In the genomic region with DNA sequence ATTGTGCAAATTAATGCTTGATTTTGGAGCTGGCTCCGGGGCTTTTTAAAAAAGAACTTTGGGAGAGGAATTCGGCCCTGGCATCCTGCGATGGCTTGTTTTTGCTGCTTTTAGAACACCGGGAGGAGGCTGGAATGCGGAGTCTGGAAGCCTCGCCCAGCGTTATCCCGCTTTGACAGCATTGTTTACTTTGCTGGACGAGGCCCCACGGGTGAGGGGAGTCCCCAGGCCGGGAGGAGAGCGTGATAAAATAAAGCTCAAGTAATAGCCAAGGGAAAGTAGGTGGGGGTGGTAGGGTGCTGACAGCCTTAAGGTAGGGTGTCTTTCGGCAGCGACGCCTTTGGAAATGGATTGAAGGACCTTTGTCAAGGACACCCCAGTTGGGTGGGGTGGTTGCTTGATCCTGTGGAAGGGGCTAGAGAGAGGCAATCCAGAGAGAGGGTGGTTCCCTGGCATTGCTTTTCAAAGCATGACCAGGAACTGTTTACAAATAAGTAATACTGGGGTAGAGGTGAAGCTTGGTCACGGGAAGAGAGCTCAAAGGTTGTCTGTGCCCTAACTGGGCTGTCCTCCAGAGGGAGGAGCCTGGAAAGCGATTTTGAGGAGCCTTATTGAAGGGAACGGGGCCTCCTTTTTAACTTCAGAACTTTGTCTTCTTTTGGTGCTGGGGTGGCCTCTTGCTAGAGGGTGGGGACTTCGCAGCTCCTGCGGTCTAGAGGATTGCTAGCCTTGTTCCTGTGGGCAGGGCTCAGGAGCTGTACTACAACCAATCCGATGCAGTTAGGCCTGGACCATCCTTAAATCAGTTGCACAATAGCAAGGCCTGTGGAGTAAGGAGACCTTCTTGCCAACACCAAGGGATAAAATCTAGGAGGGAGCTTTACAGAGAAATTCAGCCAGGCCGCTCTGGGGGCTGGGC, we compare ENCODE assay signal across 1 cellular context.
TF ChIP-seq lines count a peak whose summit lies in the region.

No MANE protein-coding gene starts in this region.

TF ChIP-seq in HepG2, 621 proteins besides CTCF, POLR2A, EP300 and RAD21 (continued from another document and continues in another):
- TF ChIP-seq ZNF570 (CRISPR knock-in tag; IDR thresholded peaks at IDR 0.05; ENCODE audit: borderline replicate concordance) (no peak), ATRX (CRISPR knock-in tag; IDR thresholded peaks at IDR 0.05; ENCODE audit: borderline replicate concordance) (no peak), ZBTB10 (CRISPR knock-in tag; IDR thresholded peaks at IDR 0.05; ENCODE audit: borderline replicate concordance) (no peak), STAT5B (CRISPR knock-in tag; IDR thresholded peaks at IDR 0.05) (no peak), JUNB (CRISPR knock-in tag; IDR thresholded peaks at IDR 0.05; ENCODE audit: borderline replicate concordance) (no peak), GABPA (IDR thresholded peaks at IDR 0.05; ENCODE audit: low read depth, low read length) (no peak), GABPA (CRISPR knock-in tag; IDR thresholded peaks at IDR 0.05; ENCODE audit: low read depth) (peak; percentile 34), XRCC5 (optimal IDR thresholded peaks at IDR 0.05; ENCODE audit: low read length) (no peak), FOXA1 (IDR thresholded peaks at IDR 0.05) (no peak), FOXA1 (CRISPR knock-in tag; IDR thresholded peaks at IDR 0.05) (peak; percentile 75; the same call in 1 of the 2 replicates), FOXJ3 (CRISPR knock-in tag; IDR thresholded peaks at IDR 0.05; ENCODE audit: borderline replicate concordance) (peak; percentile 26; the same call in 1 of the 2 replicates), EED (CRISPR knock-in tag; IDR thresholded peaks at IDR 0.05) (no peak), ZNF580 (CRISPR knock-in tag; IDR thresholded peaks at IDR 0.05; ENCODE audit: borderline replicate concordance, low read depth) (no peak), ZFP37 (CRISPR knock-in tag; IDR thresholded peaks at IDR 0.05; ENCODE audit: borderline replicate concordance) (no peak), TEAD3 (CRISPR knock-in tag; optimal IDR thresholded peaks at IDR 0.05; ENCODE audit: borderline replicate concordance) (peak; percentile 64), RFX1 (IDR thresholded peaks at IDR 0.05) (no peak), NFYC (CRISPR knock-in tag; IDR thresholded peaks at IDR 0.05) (no peak), RBM22 (optimal IDR thresholded peaks at IDR 0.05; ENCODE audit: low read length) (no peak), ZNF558 (CRISPR knock-in tag; IDR thresholded peaks at IDR 0.05; ENCODE audit: borderline replicate concordance) (no peak), NR2F2 (IDR thresholded peaks at IDR 0.05; ENCODE audit: borderline replicate concordance, low read depth) (0 out of 2 replicates have a peak, but pooled peaks have one; percentile 50), LCORL (IDR thresholded peaks at IDR 0.05) (no peak), LCORL (CRISPR knock-in tag; IDR thresholded peaks at IDR 0.05) (peak; percentile 30; the same call in 1 of the 2 replicates), PLRG1 (conservative IDR thresholded peaks at IDR 0.05) (no peak), YY1 (IDR thresholded peaks at IDR 0.05; ENCODE audit: insufficient read depth, insufficient replicate concordance, low read depth, low read length) (no peak), JARID2 (CRISPR knock-in tag; IDR thresholded peaks at IDR 0.05; ENCODE audit: insufficient replicate concordance) (no peak), ZNF616 (CRISPR knock-in tag; IDR thresholded peaks at IDR 0.05; ENCODE audit: low read depth) (no peak), ZNF383 (CRISPR knock-in tag; IDR thresholded peaks at IDR 0.05; ENCODE audit: borderline replicate concordance) (no peak), SNAPC2 (CRISPR knock-in tag; IDR thresholded peaks at IDR 0.05) (no peak), MXI1 (IDR thresholded peaks at IDR 0.05; ENCODE audit: borderline replicate concordance, low read depth, low read length) (peak; percentile 42; the same call in 2 of the 3 replicates), ZNF597 (CRISPR knock-in tag; IDR thresholded peaks at IDR 0.05) (no peak), MED13 (CRISPR knock-in tag; IDR thresholded peaks at IDR 0.05) (no peak), NFIB (CRISPR knock-in tag; IDR thresholded peaks at IDR 0.05; ENCODE audit: borderline replicate concordance) (no peak), KDM1A (CRISPR knock-in tag; IDR thresholded peaks at IDR 0.05) (no peak), ZSCAN30 (CRISPR knock-in tag; IDR thresholded peaks at IDR 0.05) (no peak), SOX5 (CRISPR knock-in tag; IDR thresholded peaks at IDR 0.05; ENCODE audit: borderline replicate concordance) (peak; percentile 38; the same call in 1 of the 2 replicates), PHB2 (IDR thresholded peaks at IDR 0.05; ENCODE audit: partially characterized antibody) (no peak), ZNF577 (CRISPR knock-in tag; IDR thresholded peaks at IDR 0.05; ENCODE audit: borderline replicate concordance, low read depth) (no peak), KLF6 (CRISPR knock-in tag; IDR thresholded peaks at IDR 0.05) (no peak), ETS1 (CRISPR knock-in tag; IDR thresholded peaks at IDR 0.05) (no peak), MIXL1 (CRISPR knock-in tag; IDR thresholded peaks at IDR 0.05) (no peak)
- TF ChIP-seq, protein P1, sequence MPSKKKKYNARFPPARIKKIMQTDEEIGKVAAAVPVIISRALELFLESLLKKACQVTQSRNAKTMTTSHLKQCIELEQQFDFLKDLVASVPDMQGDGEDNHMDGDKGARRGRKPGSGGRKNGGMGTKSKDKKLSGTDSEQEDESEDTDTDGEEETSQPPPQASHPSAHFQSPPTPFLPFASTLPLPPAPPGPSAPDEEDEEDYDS (CRISPR knock-in tag; IDR thresholded peaks at IDR 0.05): no peak
- TF ChIP-seq, protein P2, sequence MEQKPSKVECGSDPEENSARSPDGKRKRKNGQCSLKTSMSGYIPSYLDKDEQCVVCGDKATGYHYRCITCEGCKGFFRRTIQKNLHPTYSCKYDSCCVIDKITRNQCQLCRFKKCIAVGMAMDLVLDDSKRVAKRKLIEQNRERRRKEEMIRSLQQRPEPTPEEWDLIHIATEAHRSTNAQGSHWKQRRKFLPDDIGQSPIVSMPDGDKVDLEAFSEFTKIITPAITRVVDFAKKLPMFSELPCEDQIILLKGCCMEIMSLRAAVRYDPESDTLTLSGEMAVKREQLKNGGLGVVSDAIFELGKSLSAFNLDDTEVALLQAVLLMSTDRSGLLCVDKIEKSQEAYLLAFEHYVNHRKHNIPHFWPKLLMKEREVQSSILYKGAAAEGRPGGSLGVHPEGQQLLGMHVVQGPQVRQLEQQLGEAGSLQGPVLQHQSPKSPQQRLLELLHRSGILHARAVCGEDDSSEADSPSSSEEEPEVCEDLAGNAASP (CRISPR knock-in tag; IDR thresholded peaks at IDR 0.05; ENCODE audit: borderline replicate concordance): 0 out of 2 replicates have a peak, but pooled peaks have one; percentile 22
- TF ChIP-seq, protein P3, sequence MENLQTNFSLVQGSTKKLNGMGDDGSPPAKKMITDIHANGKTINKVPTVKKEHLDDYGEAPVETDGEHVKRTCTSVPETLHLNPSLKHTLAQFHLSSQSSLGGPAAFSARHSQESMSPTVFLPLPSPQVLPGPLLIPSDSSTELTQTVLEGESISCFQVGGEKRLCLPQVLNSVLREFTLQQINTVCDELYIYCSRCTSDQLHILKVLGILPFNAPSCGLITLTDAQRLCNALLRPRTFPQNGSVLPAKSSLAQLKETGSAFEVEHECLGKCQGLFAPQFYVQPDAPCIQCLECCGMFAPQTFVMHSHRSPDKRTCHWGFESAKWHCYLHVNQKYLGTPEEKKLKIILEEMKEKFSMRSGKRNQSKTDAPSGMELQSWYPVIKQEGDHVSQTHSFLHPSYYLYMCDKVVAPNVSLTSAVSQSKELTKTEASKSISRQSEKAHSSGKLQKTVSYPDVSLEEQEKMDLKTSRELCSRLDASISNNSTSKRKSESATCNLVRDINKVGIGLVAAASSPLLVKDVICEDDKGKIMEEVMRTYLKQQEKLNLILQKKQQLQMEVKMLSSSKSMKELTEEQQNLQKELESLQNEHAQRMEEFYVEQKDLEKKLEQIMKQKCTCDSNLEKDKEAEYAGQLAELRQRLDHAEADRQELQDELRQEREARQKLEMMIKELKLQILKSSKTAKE (CRISPR knock-in tag; IDR thresholded peaks at IDR 0.05; ENCODE audit: borderline replicate concordance): 0 out of 2 replicates have a peak, but pooled peaks have one; percentile 53
- TF ChIP-seq, protein P4, sequence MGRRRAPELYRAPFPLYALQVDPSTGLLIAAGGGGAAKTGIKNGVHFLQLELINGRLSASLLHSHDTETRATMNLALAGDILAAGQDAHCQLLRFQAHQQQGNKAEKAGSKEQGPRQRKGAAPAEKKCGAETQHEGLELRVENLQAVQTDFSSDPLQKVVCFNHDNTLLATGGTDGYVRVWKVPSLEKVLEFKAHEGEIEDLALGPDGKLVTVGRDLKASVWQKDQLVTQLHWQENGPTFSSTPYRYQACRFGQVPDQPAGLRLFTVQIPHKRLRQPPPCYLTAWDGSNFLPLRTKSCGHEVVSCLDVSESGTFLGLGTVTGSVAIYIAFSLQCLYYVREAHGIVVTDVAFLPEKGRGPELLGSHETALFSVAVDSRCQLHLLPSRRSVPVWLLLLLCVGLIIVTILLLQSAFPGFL (CRISPR knock-in tag; IDR thresholded peaks at IDR 0.05): no peak
- TF ChIP-seq, protein P5, sequence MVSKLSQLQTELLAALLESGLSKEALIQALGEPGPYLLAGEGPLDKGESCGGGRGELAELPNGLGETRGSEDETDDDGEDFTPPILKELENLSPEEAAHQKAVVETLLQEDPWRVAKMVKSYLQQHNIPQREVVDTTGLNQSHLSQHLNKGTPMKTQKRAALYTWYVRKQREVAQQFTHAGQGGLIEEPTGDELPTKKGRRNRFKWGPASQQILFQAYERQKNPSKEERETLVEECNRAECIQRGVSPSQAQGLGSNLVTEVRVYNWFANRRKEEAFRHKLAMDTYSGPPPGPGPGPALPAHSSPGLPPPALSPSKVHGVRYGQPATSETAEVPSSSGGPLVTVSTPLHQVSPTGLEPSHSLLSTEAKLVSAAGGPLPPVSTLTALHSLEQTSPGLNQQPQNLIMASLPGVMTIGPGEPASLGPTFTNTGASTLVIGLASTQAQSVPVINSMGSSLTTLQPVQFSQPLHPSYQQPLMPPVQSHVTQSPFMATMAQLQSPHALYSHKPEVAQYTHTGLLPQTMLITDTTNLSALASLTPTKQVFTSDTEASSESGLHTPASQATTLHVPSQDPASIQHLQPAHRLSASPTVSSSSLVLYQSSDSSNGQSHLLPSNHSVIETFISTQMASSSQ (IDR thresholded peaks at IDR 0.05; ENCODE audit: low read depth): no peak
- TF ChIP-seq, protein P5 (CRISPR knock-in tag; IDR thresholded peaks at IDR 0.05; ENCODE audit: borderline replicate concordance): no peak
